ENCODE assay signal across 9 cellular contexts in the genomic region with DNA sequence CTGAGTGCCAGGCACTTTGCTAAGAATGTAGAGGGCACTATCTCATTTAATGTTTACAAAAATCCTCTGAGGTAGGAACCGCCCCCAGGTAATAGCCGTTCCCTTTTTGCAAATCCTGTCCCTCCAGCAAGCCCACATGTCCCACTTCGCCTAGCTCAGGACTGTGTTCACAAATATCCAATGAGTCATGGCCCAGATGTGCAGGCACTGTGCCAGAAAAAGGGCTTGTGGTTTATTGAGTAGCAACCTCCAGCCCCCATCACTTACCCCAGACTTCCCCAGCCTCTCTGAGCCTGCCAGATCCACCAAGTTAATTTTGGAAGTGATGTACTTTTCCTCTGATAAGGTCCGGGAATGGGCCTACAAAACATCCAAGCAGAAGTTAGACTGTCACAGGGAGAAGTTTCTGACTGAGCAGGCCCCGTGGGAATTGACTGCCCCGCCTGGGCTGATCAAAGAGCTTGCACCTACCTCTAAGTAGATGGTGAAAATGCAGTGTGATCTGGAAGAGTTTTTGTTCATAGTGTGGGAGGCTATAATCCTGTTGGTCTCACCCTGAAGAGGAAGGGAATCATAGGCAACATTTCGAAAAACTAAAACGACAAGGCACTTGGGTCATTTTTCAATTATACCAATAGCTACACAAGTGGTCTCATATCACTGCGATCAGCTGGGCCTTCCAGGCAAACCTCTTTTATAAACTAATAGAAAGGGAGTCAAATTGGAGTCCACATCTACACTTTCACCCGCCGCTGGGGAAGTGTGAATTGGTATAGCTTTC. TPM values are rescaled to one million over a fixed set of nuclear protein-coding genes. Genes with fewer than 3 reads are reported as not detected.
A peak's percentile ranks its signal among the peaks of the same experiment; 100 is the strongest.
DNase-seq lines count a peak whose midpoint lies in the region; ATAC-seq and TF ChIP-seq lines count a peak whose summit lies in the region.
"Had no signal": no experiment of that assay in that cellular context is flagged by ENCODE, and none has a peak within 500 bp of the region (broad histone marks: within the 10 kb centered on the region; RNA-seq: fewer than 3 reads in every experiment).

No MANE protein-coding gene starts in this region.

- H3K4ac ChIP-seq in IMR-90 (ENCODE audit: low read depth, low read length): 0 out of 2 replicates have a peak overlapping the region, but pooled peaks have one; percentile 13

- H4K5ac ChIP-seq in IMR-90 (ENCODE audit: low read depth, low read length): no peak overlapping the region

- no peak overlapping the region for H3K4me3 Mint-ChIP-seq in activated CD4-positive, alpha-beta T cell treated with anti-CD3 and anti-CD28 coated beads for 36 hours
- H3K4me3 Mint-ChIP-seq: T-helper 1 cell treated with Interleukin-12 subunit alpha and Interleukin-12 subunit beta and Interleukin-4 antibody, amounts not matched to agents 30 μg/mL and 1 μg/mL, for 36 hours had no signal

- no peak overlapping the region for H2BK5ac ChIP-seq in IMR-90 (ENCODE audit: low read depth, low read length, poor library complexity, severe bottlenecking)

- no peak overlapping the region for H2BK20ac ChIP-seq in IMR-90 (ENCODE audit: low read depth, low read length)

- H4K8ac ChIP-seq in IMR-90 (ENCODE audit: low read depth in 2 of 2, low read length in 2 of 2): peak overlapping the region in 1 of 2 experiments; percentile 11; a peak in 1 of 4 replicates

- WGBS in IMR-90 (ENCODE audit: extremely low coverage in 2 of 2, insufficient read length in 1 of 2), 2 experiments: no CpG with 5 or more reads among the region's 11 CpGs

- no peak overlapping the region for H3K27ac Mint-ChIP-seq in activated CD4-positive, alpha-beta T cell treated with anti-CD3 and anti-CD28 coated beads for 36 hours
- H3K27ac Mint-ChIP-seq: T-helper 1 cell treated with Interleukin-12 subunit alpha and Interleukin-12 subunit beta and Interleukin-4 antibody, amounts not matched to agents 30 μg/mL and 1 μg/mL, for 36 hours had no signal

- DNase-seq in GM13976 (ENCODE audit: low spot score): peak; percentile 64
- DNase-seq in IMR-90: peak; percentile 96
- DNase-seq in activated CD4-positive, alpha-beta T cell treated with anti-CD3 and anti-CD28 coated beads for 36 hours: peak; percentile 68
- DNase-seq in fibroblast of gingiva (ENCODE audit: low read depth): peak; percentile 81
- DNase-seq in posterior cingulate gyrus: peak in 7 of 10 donors; percentile 28 to 93 (median 62)
- DNase-seq in WERI-Rb-1: no peak
- no peak for DNase-seq in NCI-H345 treated with DMSO at 0.1 percent for 48 hours (lab: John Stamatoyannopoulos, UW; ENCODE audit: unreplicated experiment)
- DNase-seq in NCI-H2196 treated with DMSO at 0.1 percent for 48 hours (lab: John Stamatoyannopoulos, UW; ENCODE audit: unreplicated experiment): no peak

- peaks cover 6% of the 10 kb centered on the region for H3K4me1 Mint-ChIP-seq in activated CD4-positive, alpha-beta T cell treated with anti-CD3 and anti-CD28 coated beads for 36 hours

- no peak overlapping the region for H3K4me3 ChIP-seq in IMR-90 (ENCODE audit: insufficient read depth, low read depth, low read length)
- no peak overlapping the region for H3K4me3 ChIP-seq in WERI-Rb-1 (ENCODE audit: low read depth, low read length)

- dilution Hi-C loops in IMR-90 (cut with HindIII; ENCODE audit: low sequenced_read_pairs, unreplicated experiment): no loop called here

- H3K36me3 Mint-ChIP-seq in activated CD4-positive, alpha-beta T cell treated with anti-CD3 and anti-CD28 coated beads for 36 hours (ENCODE audit: low read depth): no peaks in the 10 kb centered on the region

- no peak overlapping the region for H3K4me2 ChIP-seq in IMR-90 (ENCODE audit: low read depth, low read length)

- H3K56ac ChIP-seq in IMR-90 (ENCODE audit: extremely low read depth, insufficient read depth, low read length): no peak overlapping the region

- no peaks in the 10 kb centered on the region for H3K79me1 ChIP-seq in IMR-90 (ENCODE audit: low read depth in 1 of 2, low read length in 2 of 2)

- no peak overlapping the region for H3K14ac ChIP-seq in IMR-90 (replicated peaks; ENCODE audit: low read depth, low read length)

- no peak overlapping the region for H2AFZ ChIP-seq in IMR-90 (replicated peaks; ENCODE audit: low read length, poor library complexity)

- no peak overlapping the region for H4K91ac ChIP-seq in IMR-90 (ENCODE audit: insufficient read depth, low read depth, low read length)

- BruUV-seq in IMR-90 (replicated peaks; lab: Mats Ljungman, UMichigan): no TSS peak

- POLR2A ChIA-PET in IMR-90 (lab: Charles Lee; ENCODE audit: unreplicated experiment): no interaction called here
- POLR2A ChIA-PET in activated CD4-positive, alpha-beta T cell treated with anti-CD3 and anti-CD28 coated beads for 36 hours (lab: Charles Lee): no interaction called here

- H3K36me3 ChIP-seq in IMR-90 (ENCODE audit: control insufficient read depth, insufficient read depth, low read length): no peaks in the 10 kb centered on the region
- no peaks in the 10 kb centered on the region for H3K36me3 ChIP-seq in WERI-Rb-1

- no peak for TF ChIP-seq POLR2A in IMR-90 (IDR thresholded peaks at IDR 0.05; ENCODE audit: low read depth, low read length)

- peak; percentile 94 for ATAC-seq in IMR-90 (ENCODE audit: low read depth)
- peak; percentile 53 for ATAC-seq in activated CD4-positive, alpha-beta T cell treated with anti-CD3 and anti-CD28 coated beads for 36 hours

- H3K27me3 Mint-ChIP-seq in activated CD4-positive, alpha-beta T cell treated with anti-CD3 and anti-CD28 coated beads for 36 hours: no peaks in the 10 kb centered on the region

- H3K23ac ChIP-seq in IMR-90 (ENCODE audit: low read depth, low read length): no peak overlapping the region

- no peaks in the 10 kb centered on the region for H3K9me3 Mint-ChIP-seq in activated CD4-positive, alpha-beta T cell treated with anti-CD3 and anti-CD28 coated beads for 36 hours (ENCODE audit: low read depth)
- H3K9me3 Mint-ChIP-seq: T-helper 1 cell treated with Interleukin-12 subunit alpha and Interleukin-12 subunit beta and Interleukin-4 antibody, amounts not matched to agents 30 μg/mL and 1 μg/mL, for 36 hours had no signal

- peaks cover 6% of the 10 kb centered on the region for H3K4me1 ChIP-seq in IMR-90 (ENCODE audit: control insufficient read depth, insufficient read depth, low read length)

- TF ChIP-seq CTCF in GM13976 (IDR thresholded peaks at IDR 0.05; ENCODE audit: borderline replicate concordance, control extremely low read depth, extremely low read depth, insufficient read depth, missing control alignments) (no peak), IMR-90 (conservative IDR thresholded peaks at IDR 0.05; ENCODE audit: low read depth, low read length) (no peak), WERI-Rb-1 (IDR thresholded peaks at IDR 0.05; ENCODE audit: low read depth, low read length) (no peak)

- peak overlapping the region; percentile 32; the same call in 1 of the 3 replicates for H2BK15ac ChIP-seq in IMR-90 (ENCODE audit: low read depth, low read length)

- no peaks in the 10 kb centered on the region for H3K9me3 ChIP-seq in IMR-90 (ENCODE audit: control insufficient read depth, insufficient read depth, low read length)
- no peaks in the 10 kb centered on the region for H3K9me3 ChIP-seq in WERI-Rb-1 (ENCODE audit: severe bottlenecking)

- intact Hi-C loops in IMR-90 (cut with micrococcal nuclease) (no loop called here), posterior cingulate gyrus (cut with DNase I) (no loop called here)
- intact Hi-C loops in activated CD4-positive, alpha-beta T cell treated with anti-CD3 and anti-CD28 coated beads for 36 hours (cut with DNase I, micrococcal nuclease): no loop called here

- H2BK120ac ChIP-seq in IMR-90 (ENCODE audit: low read depth, low read length): peak overlapping the region; percentile 35

- no peak overlapping the region for H3K18ac ChIP-seq in IMR-90 (ENCODE audit: low read depth, low read length)

- H3K27ac ChIP-seq in IMR-90 (ENCODE audit: insufficient read depth, low read length) (no peak overlapping the region), WERI-Rb-1 (no peak overlapping the region)

- peaks cover 6% of the 10 kb centered on the region for H3K27me3 ChIP-seq in IMR-90 (ENCODE audit: control insufficient read depth, insufficient read depth, low read length)
- H3K27me3 ChIP-seq in WERI-Rb-1 (ENCODE audit: insufficient read depth, low read depth, severe bottlenecking): no peaks in the 10 kb centered on the region

- no peak overlapping the region for H2AK9ac ChIP-seq in IMR-90 (replicated peaks; ENCODE audit: low read depth, low read length, poor library complexity)

- H3K9ac ChIP-seq in IMR-90 (ENCODE audit: low read depth, low read length): no peak overlapping the region

- no peak overlapping the region for H2AK5ac ChIP-seq in IMR-90 (ENCODE audit: low read depth, low read length)

- no peaks in the 10 kb centered on the region for H3K9me1 ChIP-seq in IMR-90 (ENCODE audit: insufficient read depth, low read length)

- H4K20me1 ChIP-seq in IMR-90 (ENCODE audit: insufficient read depth, low read length): no peaks in the 10 kb centered on the region

- TF ChIP-seq RAD21 in IMR-90 (IDR thresholded peaks at IDR 0.05; ENCODE audit: low read length): no peak

- CTCF ChIA-PET in IMR-90 (lab: Yijun Ruan, JAX): no interaction called here
- CTCF ChIA-PET in activated CD4-positive, alpha-beta T cell treated with anti-CD3 and anti-CD28 coated beads for 36 hours (lab: Charles Lee): interaction anchor here (0.6 kb wide), 1 partner anchor 257 kb away, joined by 3 read pairs; no protein-coding TSS in a partner anchor

- in situ Hi-C loops in GM13976 (cut with MboI; ENCODE audit: low sequenced_read_pairs, unreplicated experiment) (no loop called here), IMR-90 (cut with MboI; ENCODE audit: low sequenced_read_pairs) (no loop called here)

TF ChIP-seq in IMR-90, 13 proteins besides CTCF, POLR2A, EP300 and RAD21 (continues in another document):
- TF ChIP-seq NFE2L2 (IDR thresholded peaks at IDR 0.05; ENCODE audit: low read depth, low read length): no peak

RNA-seq across cellular contexts. Expression of a gene that starts 15.7 kb away (rescaled TPM):
- total RNA-seq in IMR-90 (2012; rRNA removed): 1.8 and 3.6 TPM in 2 replicates
- 5.0 and 5.7 TPM in 2 replicates for polyA plus RNA-seq in IMR-90 (2012; rRNA removed)
- polyA plus RNA-seq in IMR-90 (2012; cell fraction: cytosol; rRNA removed): 4.1 and 4.4 TPM in 2 replicates
- 1.9 and 2.4 TPM in 2 replicates for polyA plus RNA-seq in IMR-90 (2012; cell fraction: nucleus; rRNA removed; ENCODE audit: low replicate concordance)
- total RNA-seq in activated CD4-positive, alpha-beta T cell treated with anti-CD3 and anti-CD28 coated beads for 36 hours: 1 to 10 TPM; 2.7 to 5.3 TPM

RNA-seq across cellular contexts. Expression of a gene that starts 15.8 kb away (rescaled TPM):
- 38.9 and 76.2 TPM in 2 replicates for total RNA-seq in IMR-90 (2012; rRNA removed)
- 29.1 and 40.0 TPM in 2 replicates for polyA plus RNA-seq in IMR-90 (2012; rRNA removed)
- polyA plus RNA-seq in IMR-90 (2012; cell fraction: cytosol; rRNA removed): 40.1 and 43.2 TPM in 2 replicates
- polyA plus RNA-seq in IMR-90 (2012; cell fraction: nucleus; rRNA removed; ENCODE audit: low replicate concordance): 33.9 and 40.9 TPM in 2 replicates
- 10 to 100 TPM; 19.0 to 22.4 TPM for total RNA-seq in activated CD4-positive, alpha-beta T cell treated with anti-CD3 and anti-CD28 coated beads for 36 hours

Comparison
In these comparisons a context has a peak if more than half of its experiments do, and no peak if none do; other contexts are left out.
1. DNase-seq: peak in GM13976 (single experiment), IMR-90 (single experiment), activated CD4-positive, alpha-beta T cell treated with anti-CD3 and anti-CD28 coated beads for 36 hours (single experiment), fibroblast of gingiva (single experiment) and posterior cingulate gyrus (7 of 10); none in WERI-Rb-1 (single experiment), NCI-H345 treated with DMSO at 0.1 percent for 48 hours (single experiment) and NCI-H2196 treated with DMSO at 0.1 percent for 48 hours (single experiment).